1 cellular context compared by ENCODE assay signal in the genomic region with DNA sequence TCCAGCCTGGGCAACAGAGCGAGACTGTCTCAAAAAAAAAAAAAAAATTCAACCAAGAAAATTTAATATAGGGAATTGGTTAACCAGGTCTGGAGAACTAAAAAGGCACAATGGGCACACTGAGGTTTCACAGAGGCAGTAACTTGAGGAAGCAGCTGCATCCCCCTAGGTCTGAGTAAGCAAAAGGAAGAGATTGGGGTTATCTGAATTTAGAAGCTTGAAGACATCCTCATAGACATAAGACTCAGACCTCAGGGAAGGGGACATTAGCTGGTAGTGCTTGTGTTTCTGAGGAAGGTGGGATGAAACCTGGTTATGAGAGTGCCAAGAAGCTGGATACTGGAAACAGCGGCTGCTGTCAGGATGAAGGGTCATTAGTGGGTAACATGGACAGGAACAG.
TF ChIP-seq lines count a peak whose summit lies in the region.

No MANE protein-coding gene starts in this region.

TF ChIP-seq in endothelial cell of umbilical vein, 7 proteins besides CTCF, POLR2A, EP300 and RAD21 (continued from another document):
- TF ChIP-seq, protein P1, sequence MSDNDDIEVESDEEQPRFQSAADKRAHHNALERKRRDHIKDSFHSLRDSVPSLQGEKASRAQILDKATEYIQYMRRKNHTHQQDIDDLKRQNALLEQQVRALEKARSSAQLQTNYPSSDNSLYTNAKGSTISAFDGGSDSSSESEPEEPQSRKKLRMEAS (IDR thresholded peaks at IDR 0.05; ENCODE audit: insufficient read depth, insufficient read length), result no peak
- no peak for TF ChIP-seq EZH2 (IDR thresholded peaks at IDR 0.05; ENCODE audit: borderline replicate concordance, low read depth, low read length, severe bottlenecking)
- no peak for TF ChIP-seq GATA2 (IDR thresholded peaks at IDR 0.05; ENCODE audit: insufficient read depth, insufficient read length, low read depth, low read length)
- TF ChIP-seq FOS (IDR thresholded peaks at IDR 0.05; ENCODE audit: borderline replicate concordance, insufficient read depth, low read length), result no peak
